In the genomic region with DNA sequence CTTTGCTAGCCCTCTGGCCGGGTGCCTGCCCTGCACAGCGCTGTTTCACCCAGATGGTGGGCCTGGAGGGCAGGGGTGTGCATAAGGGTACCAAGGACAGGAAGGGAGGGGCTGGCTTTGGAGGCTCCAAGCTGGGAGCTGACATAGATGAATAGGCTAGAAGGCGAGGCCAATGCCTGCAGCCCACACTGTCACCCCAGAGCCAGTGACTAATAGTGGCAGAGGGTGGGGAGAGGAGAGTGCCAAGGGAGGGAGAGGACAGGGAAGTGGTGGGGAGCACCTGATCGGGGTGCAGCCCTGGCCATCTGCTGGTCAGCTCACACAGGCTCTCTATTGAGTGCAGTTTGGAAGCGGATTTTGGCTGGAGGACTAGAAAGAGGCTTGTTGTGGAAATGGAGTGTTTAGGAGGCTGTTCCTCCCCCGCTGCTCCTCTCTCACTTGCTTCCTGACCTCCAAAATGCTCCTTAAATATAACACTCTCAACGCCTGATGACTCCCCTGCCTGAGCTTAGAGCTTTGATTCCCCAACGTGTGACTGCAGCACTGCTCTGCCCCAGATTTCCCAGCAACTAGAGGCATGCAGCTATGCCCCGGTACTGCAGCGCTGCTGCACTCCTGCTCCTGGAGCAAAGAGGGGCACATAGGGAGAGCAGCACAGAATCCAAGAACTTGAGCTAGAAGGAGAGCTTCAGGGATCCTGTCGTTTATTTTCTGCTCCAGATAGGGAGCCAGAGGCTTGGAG, we compare ENCODE assay signal across 11 cellular contexts.
A peak's percentile ranks its signal among the peaks of the same experiment; 100 is the strongest.
DNase-seq lines count a peak whose midpoint lies in the region; ATAC-seq and TF ChIP-seq lines count a peak whose summit lies in the region.
"Had no signal": no experiment of that assay in that cellular context is flagged by ENCODE, and none has a peak within 500 bp of the region (broad histone marks: within the 10 kb centered on the region; RNA-seq: fewer than 3 reads in every experiment).

No MANE protein-coding gene starts in this region.

- POLR2A ChIA-PET in CD4-positive, alpha-beta T cell (lab: Charles Lee) = no interaction called here

- H3K9me3 Mint-ChIP-seq in CD4-positive, alpha-beta T cell = no peaks in the 10 kb centered on the region
- H3K9me3 Mint-ChIP-seq in immature natural killer cell = peaks cover 0 to 4% (median 0%) of the 10 kb centered on the region in 6 donors

- no peaks in the 10 kb centered on the region for H3K36me3 Mint-ChIP-seq in CD4-positive, alpha-beta T cell (ENCODE audit: low read depth)
- H3K36me3 Mint-ChIP-seq in immature natural killer cell = no peaks in the 10 kb centered on the region

- TF ChIP-seq CTCF in CD4-positive, alpha-beta T cell (IDR thresholded peaks at IDR 0.05) = no peak

- no peak overlapping the region for H3K27ac Mint-ChIP-seq in CD4-positive, alpha-beta T cell
- H3K27ac Mint-ChIP-seq in immature natural killer cell = no peak overlapping the region

- H3K4me3 Mint-ChIP-seq in CD4-positive, alpha-beta T cell = no peak overlapping the region
- H3K4me3 Mint-ChIP-seq in immature natural killer cell = no peak overlapping the region

- CTCF ChIA-PET in CD4-positive, alpha-beta T cell (lab: Charles Lee) = no interaction called here

- intact Hi-C loops in CD4-positive, alpha-beta T cell (cut with DNase I, micrococcal nuclease) = no loop called here

- H3K4me1 Mint-ChIP-seq in CD4-positive, alpha-beta T cell (ENCODE audit: low read depth) = peaks cover 13% of the 10 kb centered on the region
- H3K4me1 Mint-ChIP-seq in immature natural killer cell = peaks cover 18 to 21% of the 10 kb centered on the region in 2 donors

- H3K27me3 ChIP-seq in CD4-positive, alpha-beta T cell (ENCODE audit: control insufficient read depth, insufficient read depth, low read length) = no peaks in the 10 kb centered on the region

- no peak overlapping the region for H3K27ac ChIP-seq in CD4-positive, alpha-beta T cell (ENCODE audit: low read depth, low read length)
- H3K27ac ChIP-seq: C4-2B had no signal

- DNase-seq in A172 (ENCODE audit: low spot score) (peak; percentile 62), astrocyte of the hippocampus (ENCODE audit: low read depth, low spot score) (peak; percentile 23), islet precursor cell (peak; percentile 67), immature natural killer cell (no peak)
- no peak for DNase-seq in CD4-positive, alpha-beta T cell
- DNase-seq in activated CD4-positive, alpha-beta T cell treated with anti-CD3 and anti-CD28 coated beads for 1 hour = no peak
- DNase-seq: left colon, T-helper 9 cell had no signal

- ATAC-seq in HG03432 (IDR thresholded peaks at IDR 0.05; ENCODE audit: unreplicated experiment) (peak; percentile 35), HG02938 (IDR thresholded peaks at IDR 0.05; ENCODE audit: unreplicated experiment) (no peak)
- ATAC-seq in CD4-positive, alpha-beta T cell (ENCODE audit: poor library complexity) = no peak
- ATAC-seq: left colon had no signal

- peaks cover 3% of the 10 kb centered on the region for H3K9me3 ChIP-seq in CD4-positive, alpha-beta T cell (ENCODE audit: control insufficient read depth, low read length)

- no peaks in the 10 kb centered on the region for H3K27me3 Mint-ChIP-seq in CD4-positive, alpha-beta T cell
- no peaks in the 10 kb centered on the region for H3K27me3 Mint-ChIP-seq in immature natural killer cell (ENCODE audit: low read depth in 3 of 3)

Comparison
In these comparisons a context has a peak if more than half of its experiments do, and no peak if none do; other contexts are left out.
1. DNase-seq: peak in A172 (single experiment), astrocyte of the hippocampus (single experiment) and islet precursor cell (single experiment); none in CD4-positive, alpha-beta T cell (0 of 10), immature natural killer cell (0 of 3) and activated CD4-positive, alpha-beta T cell treated with anti-CD3 and anti-CD28 coated beads for 1 hour (single experiment).